37 cellular contexts compared by ENCODE assay signal in genomic region chr9:101062686-101063085, GRCh38. TPM values are rescaled to one million over a fixed set of nuclear protein-coding genes. Genes with fewer than 3 reads are reported as not detected.
"Had no signal": no experiment of that assay in that cellular context is flagged by ENCODE, and none has a peak within 500 bp of the region (broad histone marks: within the 10 kb centered on the region; RNA-seq: fewer than 3 reads in every experiment).

No MANE protein-coding gene starts in this region.

- H3K9me3 ChIP-seq: adrenal gland, body of pancreas, esophagus muscularis mucosa, gastrocnemius medialis, heart left ventricle had no signal

- H3K27ac Mint-ChIP-seq: activated CD4-positive, alpha-beta memory T cell treated with anti-CD3 and anti-CD28 coated beads for 36 hours; activated CD4-positive, alpha-beta T cell treated with anti-CD3 and anti-CD28 coated beads for 36 hours; activated CD4-positive, alpha-beta T cell treated with anti-CD3 and anti-CD28 coated beads, Interleukin-2, amount 10 ng/mL, durations not matched to agents 24 days and 14 days; activated CD8-positive, alpha-beta memory T cell treated with anti-CD3 and anti-CD28 coated beads, Interleukin-2, amount 10 ng/mL, durations not matched to agents 7 days and 5 days; activated CD8-positive, alpha-beta T cell treated with anti-CD3 and anti-CD28 coated beads, Interleukin-2, amount 10 ng/mL, durations not matched to agents 7 days and 5 days; activated naive CD4-positive, alpha-beta T cell treated with anti-CD3 and anti-CD28 coated beads for 36 hours; activated naive CD4-positive, alpha-beta T cell treated with anti-CD3 and anti-CD28 coated beads, Interleukin-2, amount 50 U/mL, for 24 hours; activated naive CD8-positive, alpha-beta T cell treated with anti-CD3 and anti-CD28 coated beads for 36 hours; activated naive CD8-positive, alpha-beta T cell treated with anti-CD3 and anti-CD28 coated beads, Interleukin-2, amount 50 U/mL, for 24 hours; activated T-cell treated with anti-CD3 and anti-CD28 coated beads, Interleukin-2, amount 50 U/mL, for 24 hours; activated T-helper 17 cell treated with anti-CD3 and anti-CD28 coated beads, Interleukin-2, amount 50 U/mL, for 72 hours; effector memory CD8-positive, alpha-beta T cell; T-helper 17 cell; T-helper 2 cell treated with Interferon-gamma antibody and Interleukin-4, amounts not matched to agents 5 μg/mL and 100 μg/mL, for 36 hours had no signal

- H3K36me3 ChIP-seq: adrenal gland, esophagus muscularis mucosa, gastrocnemius medialis, heart left ventricle, WERI-Rb-1 had no signal

- H3K9me3 Mint-ChIP-seq: activated CD4-positive, alpha-beta memory T cell treated with anti-CD3 and anti-CD28 coated beads for 36 hours; activated CD4-positive, alpha-beta T cell treated with anti-CD3 and anti-CD28 coated beads, Interleukin-2, amount 10 ng/mL, durations not matched to agents 24 days and 14 days; activated naive CD4-positive, alpha-beta T cell treated with anti-CD3 and anti-CD28 coated beads for 36 hours; activated naive CD4-positive, alpha-beta T cell treated with anti-CD3 and anti-CD28 coated beads, Interleukin-2, amount 50 U/mL, for 24 hours; activated naive CD8-positive, alpha-beta T cell treated with anti-CD3 and anti-CD28 coated beads for 36 hours; activated naive CD8-positive, alpha-beta T cell treated with anti-CD3 and anti-CD28 coated beads, Interleukin-2, amount 50 U/mL, for 24 hours; activated T-cell treated with anti-CD3 and anti-CD28 coated beads, Interleukin-2, amount 50 U/mL, for 24 hours; activated T-helper 17 cell treated with anti-CD3 and anti-CD28 coated beads, Interleukin-2, amount 50 U/mL, for 72 hours; T-helper 2 cell treated with Interferon-gamma antibody and Interleukin-4, amounts not matched to agents 5 μg/mL and 100 μg/mL, for 36 hours had no signal

- H3K4me3 ChIP-seq: adrenal gland, body of pancreas, esophagus muscularis mucosa, gastrocnemius medialis, heart left ventricle had no signal

- DNase-seq: activated CD4-positive, alpha-beta memory T cell treated with anti-CD3 and anti-CD28 coated beads for 36 hours; activated CD4-positive, alpha-beta T cell treated with anti-CD3 and anti-CD28 coated beads for 36 hours; activated CD4-positive, alpha-beta T cell treated with anti-CD3 and anti-CD28 coated beads, Interleukin-2, amount 10 ng/mL, durations not matched to agents 24 days and 14 days; activated CD4-positive, CD25-positive, alpha-beta regulatory T cell; activated CD4-positive, CD25-positive, alpha-beta regulatory T cell treated with anti-CD3 and anti-CD28 coated beads, Interleukin-2, amount 50 U/mL, for 72 hours; activated CD8-positive, alpha-beta memory T cell treated with anti-CD3 and anti-CD28 coated beads, Interleukin-2, amount 10 ng/mL, durations not matched to agents 7 days and 5 days; activated CD8-positive, alpha-beta memory T cell treated with anti-CD3 and anti-CD28 coated beads, Interleukin-2, amount 50 U/mL, for 4 hours; activated CD8-positive, alpha-beta T cell treated with anti-CD3 and anti-CD28 coated beads, Interleukin-2, amount 10 ng/mL, durations not matched to agents 7 days and 5 days; activated effector memory CD4-positive, alpha-beta T cell treated with Interleukin-2 at 50 U/mL for 16 hours; activated naive CD4-positive, alpha-beta T cell treated with anti-CD3 and anti-CD28 coated beads for 36 hours; activated naive CD8-positive, alpha-beta T cell treated with anti-CD3 and anti-CD28 coated beads for 36 hours; activated naive CD8-positive, alpha-beta T cell treated with anti-CD3 and anti-CD28 coated beads, Interleukin-2, amount 50 U/mL, for 24 hours; activated T-cell treated with anti-CD3 and anti-CD28 coated beads, Interleukin-2, amount 50 U/mL, for 24 hours; adrenal gland; amygdala; aorta; body of pancreas; caudate nucleus; cortex of kidney; dermis blood vessel endothelial cell; effector CD4-positive, alpha-beta T cell; effector memory CD8-positive, alpha-beta T cell; erythroblast; foreskin keratinocyte; gastrocnemius medialis; glutamatergic neuron; heart left ventricle; T-helper 1 cell; T-helper 17 cell; T1000; WERI-Rb-1 had no signal

- H3K27me3 Mint-ChIP-seq: activated CD4-positive, alpha-beta memory T cell treated with anti-CD3 and anti-CD28 coated beads for 36 hours; activated CD4-positive, alpha-beta T cell treated with anti-CD3 and anti-CD28 coated beads for 36 hours; activated CD4-positive, alpha-beta T cell treated with anti-CD3 and anti-CD28 coated beads, Interleukin-2, amount 10 ng/mL, durations not matched to agents 24 days and 14 days; activated CD8-positive, alpha-beta memory T cell treated with anti-CD3 and anti-CD28 coated beads, Interleukin-2, amount 10 ng/mL, durations not matched to agents 7 days and 5 days; activated naive CD8-positive, alpha-beta T cell treated with anti-CD3 and anti-CD28 coated beads, Interleukin-2, amount 50 U/mL, for 24 hours; activated T-cell treated with anti-CD3 and anti-CD28 coated beads, Interleukin-2, amount 50 U/mL, for 24 hours; effector memory CD8-positive, alpha-beta T cell; T-helper 17 cell had no signal

- H3K27me3 ChIP-seq: adrenal gland, body of pancreas, esophagus muscularis mucosa, foreskin keratinocyte, gastrocnemius medialis, heart left ventricle had no signal

- H3K4me3 Mint-ChIP-seq: activated CD4-positive, alpha-beta memory T cell treated with anti-CD3 and anti-CD28 coated beads for 36 hours; activated CD4-positive, alpha-beta T cell treated with anti-CD3 and anti-CD28 coated beads for 36 hours; activated CD4-positive, alpha-beta T cell treated with anti-CD3 and anti-CD28 coated beads, Interleukin-2, amount 10 ng/mL, durations not matched to agents 24 days and 14 days; activated CD8-positive, alpha-beta memory T cell treated with anti-CD3 and anti-CD28 coated beads, Interleukin-2, amount 10 ng/mL, durations not matched to agents 7 days and 5 days; activated CD8-positive, alpha-beta T cell treated with anti-CD3 and anti-CD28 coated beads, Interleukin-2, amount 10 ng/mL, durations not matched to agents 7 days and 5 days; activated naive CD4-positive, alpha-beta T cell treated with anti-CD3 and anti-CD28 coated beads for 36 hours; activated naive CD4-positive, alpha-beta T cell treated with anti-CD3 and anti-CD28 coated beads, Interleukin-2, amount 50 U/mL, for 24 hours; activated naive CD8-positive, alpha-beta T cell treated with anti-CD3 and anti-CD28 coated beads for 36 hours; activated naive CD8-positive, alpha-beta T cell treated with anti-CD3 and anti-CD28 coated beads, Interleukin-2, amount 50 U/mL, for 24 hours; activated T-cell treated with anti-CD3 and anti-CD28 coated beads, Interleukin-2, amount 50 U/mL, for 24 hours; activated T-helper 17 cell treated with anti-CD3 and anti-CD28 coated beads, Interleukin-2, amount 50 U/mL, for 72 hours; effector memory CD8-positive, alpha-beta T cell; T-helper 17 cell; T-helper 2 cell treated with Interferon-gamma antibody and Interleukin-4, amounts not matched to agents 5 μg/mL and 100 μg/mL, for 36 hours had no signal

- H3K36me3 Mint-ChIP-seq: activated CD4-positive, alpha-beta memory T cell treated with anti-CD3 and anti-CD28 coated beads for 36 hours; activated CD8-positive, alpha-beta memory T cell treated with anti-CD3 and anti-CD28 coated beads, Interleukin-2, amount 10 ng/mL, durations not matched to agents 7 days and 5 days; activated naive CD4-positive, alpha-beta T cell treated with anti-CD3 and anti-CD28 coated beads, Interleukin-2, amount 50 U/mL, for 24 hours; activated naive CD8-positive, alpha-beta T cell treated with anti-CD3 and anti-CD28 coated beads for 36 hours had no signal

- H3K4me1 ChIP-seq: adrenal gland, body of pancreas, esophagus muscularis mucosa, foreskin keratinocyte, gastrocnemius medialis, heart left ventricle had no signal

- ATAC-seq: activated CD4-positive, alpha-beta T cell treated with anti-CD3 and anti-CD28 coated beads for 36 hours; activated CD8-positive, alpha-beta memory T cell treated with anti-CD3 and anti-CD28 coated beads, Interleukin-2, amount 10 ng/mL, durations not matched to agents 7 days and 5 days; activated CD8-positive, alpha-beta T cell treated with anti-CD3 and anti-CD28 coated beads, Interleukin-2, amount 10 ng/mL, durations not matched to agents 7 days and 5 days; activated naive CD8-positive, alpha-beta T cell treated with anti-CD3 and anti-CD28 coated beads, Interleukin-2, amount 50 U/mL, for 24 hours; activated T-helper 17 cell treated with anti-CD3 and anti-CD28 coated beads, Interleukin-2, amount 50 U/mL, for 72 hours; body of pancreas; effector memory CD8-positive, alpha-beta T cell; foreskin keratinocyte; gastrocnemius medialis; heart left ventricle; T-helper 17 cell had no signal

- H3K27ac ChIP-seq: adrenal gland, body of pancreas, esophagus muscularis mucosa, foreskin keratinocyte, gastrocnemius medialis, heart left ventricle, WERI-Rb-1 had no signal

- H3K4me1 Mint-ChIP-seq: activated CD4-positive, alpha-beta T cell treated with anti-CD3 and anti-CD28 coated beads for 36 hours; activated CD4-positive, alpha-beta T cell treated with anti-CD3 and anti-CD28 coated beads, Interleukin-2, amount 10 ng/mL, durations not matched to agents 24 days and 14 days; activated CD8-positive, alpha-beta memory T cell treated with anti-CD3 and anti-CD28 coated beads, Interleukin-2, amount 10 ng/mL, durations not matched to agents 7 days and 5 days; activated naive CD4-positive, alpha-beta T cell treated with anti-CD3 and anti-CD28 coated beads, Interleukin-2, amount 50 U/mL, for 24 hours; activated naive CD8-positive, alpha-beta T cell treated with anti-CD3 and anti-CD28 coated beads for 36 hours; activated naive CD8-positive, alpha-beta T cell treated with anti-CD3 and anti-CD28 coated beads, Interleukin-2, amount 50 U/mL, for 24 hours; activated T-helper 17 cell treated with anti-CD3 and anti-CD28 coated beads, Interleukin-2, amount 50 U/mL, for 72 hours; T-helper 17 cell had no signal

RNA-seq across cellular contexts. Expression of gene PLPPR1, which starts 34.2 kb away (rescaled TPM):
- total RNA-seq: activated CD4-positive, alpha-beta memory T cell treated with anti-CD3 and anti-CD28 coated beads for 36 hours; activated CD4-positive, alpha-beta T cell treated with anti-CD3 and anti-CD28 coated beads for 36 hours; activated CD4-positive, alpha-beta T cell treated with anti-CD3 and anti-CD28 coated beads, Interleukin-2, amount 10 ng/mL, durations not matched to agents 24 days and 14 days; activated CD8-positive, alpha-beta memory T cell treated with anti-CD3 and anti-CD28 coated beads for 36 hours; activated CD8-positive, alpha-beta memory T cell treated with anti-CD3 and anti-CD28 coated beads, Interleukin-2, amount 10 ng/mL, durations not matched to agents 7 days and 5 days; activated CD8-positive, alpha-beta T cell treated with anti-CD3 and anti-CD28 coated beads, Interleukin-2, amount 10 ng/mL, durations not matched to agents 7 days and 5 days; activated naive CD4-positive, alpha-beta T cell treated with anti-CD3 and anti-CD28 coated beads for 36 hours; activated naive CD8-positive, alpha-beta T cell treated with anti-CD3 and anti-CD28 coated beads for 36 hours; activated T-helper 17 cell treated with anti-CD3 and anti-CD28 coated beads, Interleukin-2, amount 50 U/mL, for 72 hours; aorta; chondrocyte; dermis blood vessel endothelial cell; foreskin keratinocyte; gastrocnemius medialis; T-helper 17 cell had no signal
